16 cellular contexts compared by ENCODE assay signal in the genomic region with DNA sequence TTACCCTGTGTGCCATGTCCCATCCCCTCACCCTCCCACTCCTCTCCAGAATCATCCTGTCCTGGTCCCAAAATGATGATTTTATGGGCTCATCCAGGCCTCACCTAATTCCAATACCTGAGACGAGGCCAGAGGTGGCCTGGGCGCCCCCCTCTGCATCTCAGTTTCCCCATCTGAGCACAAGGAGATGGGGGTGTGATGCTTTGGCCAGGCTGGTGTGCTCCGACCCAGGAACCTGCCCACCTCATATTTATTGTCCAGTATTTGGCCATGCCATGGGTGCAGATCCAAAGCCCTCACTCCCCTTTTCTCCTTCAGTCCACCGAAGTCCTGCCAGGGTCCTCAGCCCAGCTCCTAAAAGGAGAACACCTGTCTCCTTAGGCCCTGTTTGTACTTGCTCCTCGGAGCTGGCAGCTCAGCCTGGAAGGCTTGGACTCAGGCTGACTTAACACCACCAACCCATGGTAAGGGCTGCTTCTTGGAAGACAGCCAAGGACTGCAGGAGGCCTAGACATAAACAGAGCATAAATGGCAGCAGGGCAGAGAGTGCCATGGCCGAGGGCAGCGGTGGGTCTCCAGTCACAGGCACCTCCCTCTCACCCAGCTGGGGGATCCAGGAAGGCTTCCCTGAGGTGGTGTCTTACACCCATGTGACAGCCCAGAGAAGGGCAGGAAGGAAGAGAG. TPM values are rescaled to one million over a fixed set of nuclear protein-coding genes. Genes with fewer than 3 reads are reported as not detected.
"Had no signal": no experiment of that assay in that cellular context is flagged by ENCODE, and none has a peak within 500 bp of the region (broad histone marks: within the 10 kb centered on the region; RNA-seq: fewer than 3 reads in every experiment).

No MANE protein-coding gene starts in this region.

- H3K9me3 Mint-ChIP-seq: T-helper 2 cell treated with Interferon-gamma antibody and Interleukin-4, amounts not matched to agents 5 μg/mL and 100 μg/mL, for 36 hours had no signal

- H3K27ac Mint-ChIP-seq: nephron progenitor cell; T-helper 2 cell treated with Interferon-gamma antibody and Interleukin-4, amounts not matched to agents 5 μg/mL and 100 μg/mL, for 36 hours had no signal

- H3K27me3 ChIP-seq: cardiac muscle cell, colonic mucosa, pancreas, thyroid gland had no signal

- H3K4me3 ChIP-seq: cardiac muscle cell, colonic mucosa, heart left ventricle, left lung, pancreas, thyroid gland had no signal

- H3K4me3 Mint-ChIP-seq: nephron progenitor cell; T-helper 2 cell treated with Interferon-gamma antibody and Interleukin-4, amounts not matched to agents 5 μg/mL and 100 μg/mL, for 36 hours had no signal

- H3K9me3 ChIP-seq: colonic mucosa, pancreas, thyroid gland had no signal

- ATAC-seq: heart left ventricle, left lung, pancreas had no signal

- H3K4me1 ChIP-seq: colonic mucosa, heart left ventricle, left lung, pancreas, thyroid gland had no signal

- H3K27ac ChIP-seq: cardiac muscle cell, colonic mucosa, heart left ventricle, left lung, pancreas, thyroid gland had no signal

- DNase-seq: activated CD4-positive, alpha-beta T cell treated with anti-CD3 and anti-CD28 coated beads, Interleukin-2, amount 50 U/mL, for 1 hour; activated naive CD4-positive, alpha-beta T cell treated with Interleukin-2 at 50 U/mL for 16 hours; activated T-cell treated with anti-CD3 and anti-CD28 coated beads, Interleukin-2, amount 50 U/mL, for 48 hours; colonic mucosa; effector CD4-positive, alpha-beta T cell; left lung; mesenchymal stem cell; nephron progenitor cell; small intestine; thyroid gland had no signal

- H3K36me3 ChIP-seq: cardiac muscle cell, colonic mucosa, heart left ventricle, left lung, pancreas, thyroid gland had no signal

RNA-seq across cellular contexts. Expression of a gene that starts 3.6 kb away (rescaled TPM):
- total RNA-seq: astrocyte, cardiac muscle cell, colonic mucosa, frontal cortex, heart left ventricle, left lung, pancreas, thyroid gland had no signal
- polyA plus RNA-seq: cardiac muscle cell, heart left ventricle, pancreas, small intestine had no signal
